In the genomic region with DNA sequence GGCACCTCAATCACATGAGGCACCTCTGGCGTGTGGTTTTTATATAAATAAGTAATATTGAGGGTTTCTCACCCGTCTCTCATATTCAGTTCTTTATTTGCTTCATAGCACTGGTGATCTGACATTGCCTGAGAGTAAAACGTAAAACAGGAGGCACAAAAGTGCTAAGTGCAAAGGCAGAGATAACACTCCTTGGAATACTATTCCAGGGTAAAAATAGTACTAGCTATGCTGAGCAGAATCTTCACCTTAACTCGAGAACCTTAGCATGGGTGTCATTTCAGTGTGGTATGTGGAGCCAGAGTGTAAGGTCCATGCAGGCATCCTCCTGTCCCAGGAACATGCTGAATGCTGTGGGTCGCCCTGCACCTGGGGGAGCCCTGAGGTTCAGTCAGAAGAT, we compare ENCODE assay signal across 19 cellular contexts. TPM values are rescaled to one million over a fixed set of nuclear protein-coding genes. Genes with fewer than 3 reads are reported as not detected.
DNase-seq lines count a peak whose midpoint lies in the region; ATAC-seq and TF ChIP-seq lines count a peak whose summit lies in the region.
"Had no signal": no experiment of that assay in that cellular context is flagged by ENCODE, and none has a peak within 500 bp of the region (broad histone marks: within the 10 kb centered on the region; RNA-seq: fewer than 3 reads in every experiment).

No MANE protein-coding gene starts in this region.

- no peak for TF ChIP-seq POLR2A in heart left ventricle (IDR thresholded peaks at IDR 0.05)
- TF ChIP-seq POLR2A in esophagus muscularis mucosa (IDR thresholded peaks at IDR 0.05; ENCODE audit: low read depth), result no peak

- H3K4me3 Mint-ChIP-seq in activated naive CD4-positive, alpha-beta T cell treated with anti-CD3 and anti-CD28 coated beads, Interleukin-2, amount 50 U/mL, for 24 hours, result no peak overlapping the region
- H3K4me3 Mint-ChIP-seq in activated naive CD4-positive, alpha-beta T cell treated with anti-CD3 and anti-CD28 coated beads, Interleukin-2, amount 10 ng/mL, durations not matched to agents 7 days and 5 days, result no peak overlapping the region

- H3K4me1 Mint-ChIP-seq in activated naive CD4-positive, alpha-beta T cell treated with anti-CD3 and anti-CD28 coated beads, Interleukin-2, amount 50 U/mL, for 24 hours, result peaks cover 25% of the 10 kb centered on the region
- peaks cover 10% of the 10 kb centered on the region for H3K4me1 Mint-ChIP-seq in activated naive CD4-positive, alpha-beta T cell treated with anti-CD3 and anti-CD28 coated beads, Interleukin-2, amount 10 ng/mL, durations not matched to agents 7 days and 5 days

- 64 to 86% (median 69%) methylated on average over 5 of the region's 5 CpGs for WGBS in heart left ventricle, 4 donors
- 43 to 84% (median 59%) methylated on average over 5 of the region's 5 CpGs for WGBS in psoas muscle, 3 donors
- 93% methylated on average over 5 of the region's 5 CpGs for WGBS in esophagus muscularis mucosa

- H3K27ac ChIP-seq in heart left ventricle, result no peak overlapping the region
- H3K27ac ChIP-seq in psoas muscle, result no peak overlapping the region
- H3K27ac ChIP-seq in esophagus muscularis mucosa (replicated peaks in 1 of 4), result no peak overlapping the region
- H3K27ac ChIP-seq: HL-60, RWPE1 had no signal

- peak overlapping the region; percentile 23 for H3K27ac Mint-ChIP-seq in activated naive CD4-positive, alpha-beta T cell treated with anti-CD3 and anti-CD28 coated beads, Interleukin-2, amount 50 U/mL, for 24 hours
- H3K27ac Mint-ChIP-seq in activated naive CD4-positive, alpha-beta T cell treated with anti-CD3 and anti-CD28 coated beads, Interleukin-2, amount 10 ng/mL, durations not matched to agents 7 days and 5 days, result no peak overlapping the region

- ATAC-seq in heart left ventricle, result peak; percentile 50 to 72 (median 60)
- peak; percentile 28 to 56 (median 42) for ATAC-seq in psoas muscle
- ATAC-seq: Panc1 had no signal

- intact Hi-C loops in heart left ventricle (cut with DNase I), result no loop called here
- intact Hi-C loops in psoas muscle (cut with DNase I), result no loop called here
- intact Hi-C loops in esophagus muscularis mucosa (cut with DNase I), result no loop called here

- no peaks in the 10 kb centered on the region for H3K27me3 Mint-ChIP-seq in activated naive CD4-positive, alpha-beta T cell treated with anti-CD3 and anti-CD28 coated beads, Interleukin-2, amount 50 U/mL, for 24 hours
- no peaks in the 10 kb centered on the region for H3K27me3 Mint-ChIP-seq in activated naive CD4-positive, alpha-beta T cell treated with anti-CD3 and anti-CD28 coated beads, Interleukin-2, amount 10 ng/mL, durations not matched to agents 7 days and 5 days

- no peak overlapping the region for H3K4me3 ChIP-seq in heart left ventricle
- no peak overlapping the region for H3K4me3 ChIP-seq in psoas muscle
- no peak overlapping the region for H3K4me3 ChIP-seq in esophagus muscularis mucosa

- CTCF ChIA-PET in activated naive CD4-positive, alpha-beta T cell treated with anti-CD3 and anti-CD28 coated beads, Interleukin-2, amount 10 ng/mL, durations not matched to agents 7 days and 5 days (lab: Charles Lee), result no interaction called here

- TF ChIP-seq EP300 in esophagus muscularis mucosa (IDR thresholded peaks at IDR 0.05), result no peak

- H3K9me3 Mint-ChIP-seq in activated naive CD4-positive, alpha-beta T cell treated with anti-CD3 and anti-CD28 coated beads, Interleukin-2, amount 50 U/mL, for 24 hours, result no peaks in the 10 kb centered on the region
- no peaks in the 10 kb centered on the region for H3K9me3 Mint-ChIP-seq in activated naive CD4-positive, alpha-beta T cell treated with anti-CD3 and anti-CD28 coated beads, Interleukin-2, amount 10 ng/mL, durations not matched to agents 7 days and 5 days

- no peaks in the 10 kb centered on the region for H3K9me3 ChIP-seq in heart left ventricle
- no peaks in the 10 kb centered on the region for H3K9me3 ChIP-seq in psoas muscle
- H3K9me3 ChIP-seq in esophagus muscularis mucosa, result no peaks in the 10 kb centered on the region

- DNase-seq in activated naive CD4-positive, alpha-beta T cell treated with anti-CD3 and anti-CD28 coated beads, Interleukin-2, amount 10 ng/mL, durations not matched to agents 7 days and 5 days, result no peak
- DNase-seq in M059J (ENCODE audit: low read depth) (peak; percentile 17), heart left ventricle (no peak), psoas muscle (no peak), anterior cingulate cortex (lab: John Stamatoyannopoulos, UW) (no peak), esophagus muscularis mucosa (ENCODE audit: extremely low spot score) (no peak)
- DNase-seq: DMS153, DND-41, NCI-H1092, NCI-H1417 treated with DMSO at 0.1 percent for 48 hours, NCI-H1694 treated with DMSO at 0.1 percent for 48 hours, NCI-H2081, NCI-H2227 treated with DMSO at 0.1 percent for 48 hours, NCI-H526 treated with DMSO at 0.1 percent for 48 hours, SIG-M5 had no signal

- H3K4me1 ChIP-seq in heart left ventricle (peaks cover 0 to 16% (median 5%) of the 10 kb centered on the region in 12 donors), psoas muscle (peaks cover 17% of the 10 kb centered on the region), esophagus muscularis mucosa (no peaks in the 10 kb centered on the region)

- no peak for TF ChIP-seq CTCF in heart left ventricle (IDR thresholded peaks at IDR 0.05)
- TF ChIP-seq CTCF in psoas muscle (IDR thresholded peaks at IDR 0.05), result no peak
- no peak for TF ChIP-seq CTCF in esophagus muscularis mucosa (IDR thresholded peaks at IDR 0.05)

- H3K36me3 Mint-ChIP-seq in activated naive CD4-positive, alpha-beta T cell treated with anti-CD3 and anti-CD28 coated beads, Interleukin-2, amount 50 U/mL, for 24 hours, result peaks cover 28% of the 10 kb centered on the region
- peaks cover 53% of the 10 kb centered on the region for H3K36me3 Mint-ChIP-seq in activated naive CD4-positive, alpha-beta T cell treated with anti-CD3 and anti-CD28 coated beads, Interleukin-2, amount 10 ng/mL, durations not matched to agents 7 days and 5 days

- H3K27me3 ChIP-seq in heart left ventricle (no peaks in the 10 kb centered on the region), psoas muscle (ENCODE audit: insufficient read depth in 3 of 3, low read length in 2 of 3) (no peaks in the 10 kb centered on the region), esophagus muscularis mucosa (no peaks in the 10 kb centered on the region)

- H3K36me3 ChIP-seq in heart left ventricle, result peaks cover 0 to 95% (median 79%) of the 10 kb centered on the region in 9 donors
- peaks cover 6 to 72% of the 10 kb centered on the region in 2 donors for H3K36me3 ChIP-seq in psoas muscle (ENCODE audit: insufficient read depth in 1 of 2, low read depth in 1 of 2)
- peaks cover 21 to 72% (median 57%) of the 10 kb centered on the region in 4 donors for H3K36me3 ChIP-seq in esophagus muscularis mucosa

RNA-seq across cellular contexts. Expression of a gene that starts 26.9 kb away (rescaled TPM):
- 9.6 and 13.0 TPM in 2 replicates for total RNA-seq in M059J (2014; rRNA removed; shearing (Covaris generic))
- total RNA-seq in heart left ventricle, result 10 to 100 TPM; 11.2 to 27.5 (median 18.9) TPM
- polyA plus RNA-seq in heart left ventricle, result 10 to 100 TPM in 1 of 2 donors, 1 to 10 TPM in 1; 5.6 to 13.3 TPM
- 10 to 100 TPM; 19.4 to 38.2 (median 32.1) TPM for total RNA-seq in psoas muscle
- polyA plus RNA-seq in psoas muscle, result 10 to 100 TPM in 2 of 3 donors, 1 to 10 TPM in 1; 4.0 to 41.8 (median 15.4) TPM
- 10 to 100 TPM; 18.9 to 26.1 (median 23.8) TPM for total RNA-seq in esophagus muscularis mucosa
